Comparison of ENCODE assay signal across 1 cellular context in the genomic region with DNA sequence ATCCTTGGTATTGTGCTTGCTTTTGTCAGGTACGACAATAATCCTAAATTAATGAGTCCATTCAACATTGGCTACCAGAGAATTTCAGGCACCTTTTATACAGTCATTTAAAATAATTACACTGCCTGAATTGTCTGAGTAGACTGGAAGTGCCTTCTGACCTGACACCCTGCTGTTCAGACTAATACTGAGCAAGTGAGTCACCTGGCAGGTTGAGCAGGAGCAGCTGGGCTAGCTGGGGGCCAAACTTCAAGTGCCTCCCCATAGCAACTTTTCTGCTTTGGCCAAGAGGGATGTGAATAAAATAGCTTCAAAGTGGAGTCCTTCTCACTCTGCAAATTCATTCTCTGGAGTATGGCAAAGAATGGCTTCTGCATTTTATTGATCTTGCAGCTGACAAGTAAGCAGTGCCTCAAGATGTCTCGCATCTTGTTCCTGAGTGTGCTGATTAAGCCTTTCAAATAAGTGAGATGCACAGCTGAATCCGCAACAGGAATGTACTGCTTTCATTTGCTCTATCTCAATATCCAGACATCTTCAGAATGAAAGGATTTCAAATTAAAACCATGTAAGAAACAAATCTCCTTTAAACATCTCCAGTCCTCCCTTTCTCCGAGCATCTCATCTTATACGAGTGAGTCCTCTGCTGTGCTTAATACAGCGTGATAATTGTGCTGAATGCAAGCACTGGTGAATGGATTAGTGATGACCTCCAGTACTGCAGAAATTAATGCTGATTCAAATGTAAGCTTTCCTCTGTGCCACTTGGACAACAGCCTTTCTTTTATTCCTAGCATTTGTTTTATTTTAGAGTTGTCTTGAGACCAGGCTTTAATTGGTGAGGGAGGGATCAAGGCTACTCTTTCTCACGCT.
TF ChIP-seq lines count a peak whose summit lies in the region.

No MANE protein-coding gene starts in this region.

TF ChIP-seq in H1, 55 proteins besides CTCF, POLR2A, EP300 and RAD21 (continued from another document):
- TF ChIP-seq JUND (IDR thresholded peaks at IDR 0.05; ENCODE audit: low read length): peak; percentile 69; the same call in 1 of the 2 replicates
